ENCODE assay signal across 10 cellular contexts in the genomic region with DNA sequence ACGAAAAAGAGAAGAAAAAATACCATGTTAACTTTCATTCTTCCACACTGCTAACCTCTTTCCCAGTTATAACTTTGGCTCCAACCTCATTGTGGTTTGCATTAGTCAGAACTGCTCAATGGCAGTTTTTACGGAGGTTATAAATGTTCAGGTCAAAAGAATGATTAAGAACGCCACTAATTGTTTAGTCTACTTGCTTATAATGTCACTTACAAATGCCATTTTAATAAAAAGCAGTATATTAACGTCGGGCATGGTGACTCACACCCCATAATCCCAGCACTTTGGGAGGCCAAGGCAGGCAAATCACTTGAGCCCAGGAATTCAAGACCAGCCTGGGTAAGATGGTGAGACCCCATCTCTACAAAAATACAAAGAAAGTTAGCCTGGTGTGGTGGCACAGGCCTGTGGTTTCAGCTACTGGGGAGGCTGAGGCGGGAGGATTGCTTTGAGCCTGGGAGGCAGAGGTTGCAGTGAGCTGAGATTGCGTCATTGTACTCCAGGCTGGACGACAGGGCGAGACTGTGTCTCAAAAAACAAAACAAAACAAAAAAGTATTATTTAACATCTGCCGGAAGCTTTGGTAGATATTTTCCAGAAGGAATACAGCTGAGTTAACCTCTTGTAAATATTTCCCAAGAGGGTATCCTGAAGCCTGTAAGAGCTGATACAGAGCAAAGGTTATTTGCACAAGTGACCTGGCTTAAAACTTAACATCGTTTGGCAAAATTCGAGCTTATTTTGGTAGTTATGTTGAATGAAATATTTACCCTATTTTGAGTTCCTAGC. TPM values are rescaled to one million over a fixed set of nuclear protein-coding genes. Genes with fewer than 3 reads are reported as not detected.
A peak's percentile ranks its signal among the peaks of the same experiment; 100 is the strongest.
DNase-seq lines count a peak whose midpoint lies in the region; FAIRE-seq and TF ChIP-seq lines count a peak whose summit lies in the region.
"Had no signal": no experiment of that assay in that cellular context is flagged by ENCODE, and none has a peak within 500 bp of the region (broad histone marks: within the 10 kb centered on the region; RNA-seq: fewer than 3 reads in every experiment).

No MANE protein-coding gene starts in this region.

- no peak overlapping the region for H3K4ac ChIP-seq in H9 (ENCODE audit: low read depth, low read length)

- no peak overlapping the region for H2BK15ac ChIP-seq in H9 (ENCODE audit: low read depth, low read length)

- DNase-seq in GM23248 (peak; percentile 92), SK-N-SH (no peak), fibroblast of pulmonary artery (ENCODE audit: low read depth) (peak; percentile 82), skeletal muscle cell (ENCODE audit: low read depth) (peak; percentile 74), D721Med (ENCODE audit: insufficient read length, low spot score) (no peak), H9 (no peak), epidermal melanocyte (ENCODE audit: insufficient read length, low spot score) (no peak), KBM-7 (no peak)
- DNase-seq: stimulated activated CD4-positive, alpha-beta T cell treated with anti-CD3 and anti-CD28 coated beads, Interleukin-12 subunit alpha, Interleukin-12 subunit beta, amount 100 ng/mL, for 4 hours had no signal

- FAIRE-seq in D721Med (lab: Jason Lieb, UNC): no peak
- FAIRE-seq: colon had no signal

- H3K36me3 ChIP-seq in GM23248 (ENCODE audit: low read depth) (no peaks in the 10 kb centered on the region), SK-N-SH (replicated peaks in 1 of 2; ENCODE audit: control insufficient read depth in 1 of 2, insufficient read depth in 2 of 2, low read length in 1 of 2) (no peaks in the 10 kb centered on the region)

- H2BK120ac ChIP-seq in H9 (ENCODE audit: low read depth, low read length, poor library complexity, severe bottlenecking): no peak overlapping the region

- H2BK5ac ChIP-seq in H9 (ENCODE audit: insufficient read length, low read length): no peak overlapping the region

- H2BK20ac ChIP-seq in H9 (ENCODE audit: low read depth, low read length, poor library complexity, severe bottlenecking): no peak overlapping the region

- peaks cover 79% of the 10 kb centered on the region for H3K79me2 ChIP-seq in GM23248 (ENCODE audit: insufficient read depth)
- H3K79me2 ChIP-seq in SK-N-SH (ENCODE audit: insufficient read depth): peaks cover 93% of the 10 kb centered on the region
- peaks cover 19% of the 10 kb centered on the region; the same call in 1 of the 2 replicates for H3K79me2 ChIP-seq in H9 (ENCODE audit: insufficient read depth, low read length)

- peaks cover 0 to 4% (median 0%) of the 10 kb centered on the region in 3 experiments; a peak in 3 of 7 replicates for H3K36me3 Mint-ChIP-seq in H9 (ENCODE audit: insufficient read depth in 1 of 3, low read depth in 3 of 3)

- H3K27me3 ChIP-seq in GM23248 (replicated peaks; ENCODE audit: insufficient read depth) (no peaks in the 10 kb centered on the region), SK-N-SH (ENCODE audit: insufficient read depth) (no peaks in the 10 kb centered on the region), H9 (ENCODE audit: insufficient read depth, low read length) (no peaks in the 10 kb centered on the region)

- peak overlapping the region; percentile 91 for H3K27ac ChIP-seq in GM23248
- H3K27ac ChIP-seq in SK-N-SH (ENCODE audit: low read depth in 2 of 2, low read length in 1 of 2): peak overlapping the region; percentile 71 to 97; a peak in 3 of 4 replicates
- H3K27ac ChIP-seq in H9 (ENCODE audit: insufficient read length, low read depth, low read length): no peak overlapping the region

- H3K14ac ChIP-seq in H9 (ENCODE audit: insufficient read depth, low read length): no peak overlapping the region

- peak in 1 of 2 experiments; percentile 72; a peak in 1 of 4 replicates for TF ChIP-seq EP300 in SK-N-SH (IDR thresholded peaks at IDR 0.05; ENCODE audit: borderline replicate concordance in 1 of 2, low read depth in 1 of 2, low read length in 1 of 2)

- H3T11ph ChIP-seq in H9 (ENCODE audit: low read length): no peak overlapping the region

- H3K23ac ChIP-seq in H9 (ENCODE audit: insufficient read length, low read depth, low read length): no peak overlapping the region

- H3K9ac ChIP-seq in GM23248 (peak overlapping the region; percentile 61), SK-N-SH (peak overlapping the region; percentile 61; the same call in 1 of the 2 replicates), H9 (ENCODE audit: extremely low read depth, insufficient read length, low read length) (no peak overlapping the region)

- H3K4me2 ChIP-seq in GM23248 (ENCODE audit: unreplicated experiment) (peak overlapping the region; percentile 79), SK-N-SH (peak overlapping the region; percentile 73), H9 (ENCODE audit: insufficient read depth, insufficient read length, low read length) (no peak overlapping the region)

- no peak overlapping the region for H4K8ac ChIP-seq in H9 (replicated peaks; ENCODE audit: insufficient read length, low read depth, low read length)

- H3K18ac ChIP-seq in H9 (ENCODE audit: insufficient read length, low read depth, low read length): no peak overlapping the region

- H3K4me1 Mint-ChIP-seq in H9: peaks cover 25 to 38% of the 10 kb centered on the region in 2 experiments

- H4K20me1 ChIP-seq in GM23248 (ENCODE audit: insufficient read depth) (no peaks in the 10 kb centered on the region), SK-N-SH (ENCODE audit: insufficient read depth) (no peaks in the 10 kb centered on the region), H9 (ENCODE audit: control insufficient read depth, insufficient read depth, insufficient read length) (no peaks in the 10 kb centered on the region)

- in situ Hi-C loops in GM23248 (cut with MboI): no loop called here
- in situ Hi-C loops in KBM-7 (cut with MboI; ENCODE audit: low pct_unique_long_range_greater_than_20kb, low sequenced_read_pairs): no loop called here

- no peak overlapping the region for H3K56ac ChIP-seq in H9 (ENCODE audit: insufficient read length, low read depth, low read length)

- H4K5ac ChIP-seq in H9 (ENCODE audit: insufficient read length, low read depth, low read length): no peak overlapping the region

- peaks cover 45% of the 10 kb centered on the region for H3K4me1 ChIP-seq in GM23248 (ENCODE audit: insufficient read depth)
- peaks cover 17 to 26% of the 10 kb centered on the region in 2 experiments; a peak in 3 of 4 replicates for H3K4me1 ChIP-seq in SK-N-SH (ENCODE audit: control insufficient read depth in 1 of 2, insufficient read depth in 2 of 2, low read depth in 1 of 2, low read length in 1 of 2)
- H3K4me1 ChIP-seq in H9 (ENCODE audit: insufficient read depth, low read length): no peaks in the 10 kb centered on the region; the same call in 1 of the 2 replicates

- H3K79me1 ChIP-seq in H9 (ENCODE audit: insufficient read depth, low read depth, low read length, poor library complexity, severe bottlenecking): peaks cover 11% of the 10 kb centered on the region

- H3K4me3 ChIP-seq in GM23248 (peak overlapping the region; percentile 57), SK-N-SH (ENCODE audit: low read depth in 2 of 2, low read length in 1 of 2) (peak overlapping the region in 1 of 2 experiments; percentile 11; a peak in 1 of 4 replicates), fibroblast of pulmonary artery (replicated peaks; ENCODE audit: low read depth, low read length) (no peak overlapping the region), skeletal muscle cell (ENCODE audit: low read depth, low read length) (no peak overlapping the region)

- H2AK5ac ChIP-seq in H9 (ENCODE audit: insufficient read length, low read length): no peak overlapping the region

- no peak overlapping the region; a peak in 1 of 7 replicates for H3K27ac Mint-ChIP-seq in H9

- POLR2A ChIA-PET in SK-N-SH (lab: Yijun Ruan, JAX): no interaction called here

- H2BK12ac ChIP-seq in H9 (ENCODE audit: insufficient read length, low read depth, low read length): no peak overlapping the region

- 12 to 14% methylated on average over 12 of the region's 12 CpGs for WGBS in GM23248 (ENCODE audit: low coverage in 1 of 2, low lambda C conversion rate in 2 of 2, missing lambda C conversion rate in 2 of 2), 2 experiments
- WGBS in SK-N-SH (ENCODE audit: low lambda C conversion rate): 45% methylated on average over 12 of the region's 12 CpGs
- WGBS in H9 (ENCODE audit: extremely low coverage, insufficient read length, low lambda C conversion rate): no CpG with 5 or more reads among the region's 12 CpGs

- peaks cover 7% of the 10 kb centered on the region for H3K23me2 ChIP-seq in H9 (ENCODE audit: insufficient read length, low read depth, low read length, poor library complexity, severe bottlenecking)

- H3F3A ChIP-seq in GM23248 (ENCODE audit: insufficient read depth) (peaks cover 37% of the 10 kb centered on the region), SK-N-SH (replicated peaks; ENCODE audit: insufficient read depth) (peaks cover 21% of the 10 kb centered on the region)

- no peak overlapping the region for H3K4me3 Mint-ChIP-seq in H9

- no peak for TF ChIP-seq RAD21 in SK-N-SH (IDR thresholded peaks at IDR 0.05; ENCODE audit: low read length)

- no peak for TF ChIP-seq CTCF in SK-N-SH (IDR thresholded peaks at IDR 0.05)
- no peak for TF ChIP-seq CTCF in fibroblast of pulmonary artery (IDR thresholded peaks at IDR 0.05; ENCODE audit: low read length, missing control alignments)
- TF ChIP-seq CTCF in D721Med (IDR thresholded peaks at IDR 0.05; ENCODE audit: insufficient read depth, missing control alignments): no peak
- TF ChIP-seq CTCF in H9 (conservative IDR thresholded peaks at IDR 0.05): no peak

- CTCF ChIA-PET in SK-N-SH (lab: Yijun Ruan, JAX): interaction anchor here (0.7 kb wide), 1 partner anchor 18 kb away, joined by 3 read pairs; no protein-coding TSS in a partner anchor

- H3K9me3 ChIP-seq in GM23248 (ENCODE audit: low read depth): no peaks in the 10 kb centered on the region
- no peaks in the 10 kb centered on the region for H3K9me3 ChIP-seq in SK-N-SH
- H3K9me3 ChIP-seq in H9 (ENCODE audit: control insufficient read depth, low read depth, low read length): no peaks in the 10 kb centered on the region

- H4K91ac ChIP-seq in H9 (ENCODE audit: insufficient read length, low read depth, low read length): no peak overlapping the region

- no peaks in the 10 kb centered on the region for H3K9me2 ChIP-seq in GM23248 (ENCODE audit: insufficient read depth)
- H3K9me2 ChIP-seq in SK-N-SH: no peaks in the 10 kb centered on the region

- H3K9me3 Mint-ChIP-seq in H9: no peaks in the 10 kb centered on the region

- no peaks in the 10 kb centered on the region for H3K27me3 Mint-ChIP-seq in H9 (ENCODE audit: low read depth)

- H2AFZ ChIP-seq in GM23248 (no peak overlapping the region), SK-N-SH (ENCODE audit: low read depth) (no peak overlapping the region), H9 (ENCODE audit: low read length) (no peak overlapping the region)

RNA-seq across cellular contexts. Expression of gene AGPS, which starts 5.1 kb away (rescaled TPM):
- 32.6 and 36.7 TPM in 2 replicates for total RNA-seq in GM23248 (2014; rRNA removed; shearing (Covaris generic))
- 20.9 and 22.9 TPM in 2 replicates for polyA plus RNA-seq in GM23248 (2016; fragmentation: Nextera tagmentation; extraction: Ambion mirVana)
- 9.8 and 10.9 TPM in 2 replicates for polyA plus RNA-seq in SK-N-SH (2012; rRNA removed)
- polyA plus RNA-seq in SK-N-SH (2012; cell fraction: cytosol; rRNA removed): 12.7 and 13.7 TPM in 2 replicates
- 8.9 and 14.8 TPM in 2 replicates for polyA plus RNA-seq in SK-N-SH (2012; cell fraction: nucleus; rRNA removed)
- total RNA-seq in H9 (2021): 60.1 and 60.9 TPM in 2 replicates

Comparison
In these comparisons a context has a peak if more than half of its experiments do, and no peak if none do; other contexts are left out.
1. DNase-seq: peak in GM23248 (single experiment), fibroblast of pulmonary artery (single experiment) and skeletal muscle cell (single experiment); none in SK-N-SH (single experiment), D721Med (single experiment), H9 (single experiment), epidermal melanocyte (single experiment) and KBM-7 (single experiment).